Comparison of ENCODE assay signal across 20 cellular contexts in the genomic region with DNA sequence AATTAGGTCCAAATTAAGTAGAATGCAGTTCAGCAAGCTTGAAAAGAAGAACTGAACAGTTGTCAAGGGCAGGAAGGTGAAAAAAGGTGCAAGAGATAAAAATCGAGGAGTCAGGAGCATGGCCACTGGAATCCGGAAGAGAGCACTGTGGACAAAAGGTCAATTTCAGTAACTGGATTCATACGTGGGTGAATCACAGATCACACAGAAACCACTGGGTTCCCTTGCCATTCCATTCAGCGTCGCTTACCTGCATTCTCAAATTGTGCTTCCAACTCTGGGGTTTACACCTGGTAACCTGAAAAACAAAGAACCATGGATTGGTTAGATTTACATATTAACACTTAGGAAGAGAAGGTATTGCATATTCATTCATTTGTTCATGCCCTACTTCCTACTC. TPM values are rescaled to one million over a fixed set of nuclear protein-coding genes. Genes with fewer than 3 reads are reported as not detected.
DNase-seq lines count a peak whose midpoint lies in the region; ATAC-seq and TF ChIP-seq lines count a peak whose summit lies in the region.
"Had no signal": no experiment of that assay in that cellular context is flagged by ENCODE, and none has a peak within 500 bp of the region (broad histone marks: within the 10 kb centered on the region; RNA-seq: fewer than 3 reads in every experiment).

No MANE protein-coding gene starts in this region.

- BruUV-seq in PC-3 (replicated peaks; lab: Mats Ljungman, UMichigan), result no TSS peak

- H4K20me1 ChIP-seq in PC-3 (ENCODE audit: low read length), result no peaks in the 10 kb centered on the region
- H4K20me1 ChIP-seq: BLaER1 had no signal

- H3K4me1 Mint-ChIP-seq in WTC11, result peaks cover 22% of the 10 kb centered on the region
- H3K4me1 Mint-ChIP-seq: CD14-positive monocyte; CD4-positive, alpha-beta memory T cell; CD4-positive, CD25-positive, alpha-beta regulatory T cell; CD8-positive, alpha-beta memory T cell had no signal

- POLR2A ChIA-PET in PC-3 (lab: Charles Lee; ENCODE audit: unreplicated experiment) (no interaction called here), WTC11 (lab: Charles Lee) (interaction anchor here (0.6 kb wide), 1 partner anchor 21 kb away, joined by 5 read pairs; no protein-coding TSS in a partner anchor)

- TF ChIP-seq CTCF in PC-3 (conservative IDR thresholded peaks at IDR 0.05; ENCODE audit: low read depth, low read length) (no peak), WTC11 (IDR thresholded peaks at IDR 0.05) (no peak), parathyroid adenoma (IDR thresholded peaks at IDR 0.05) (no peak)

- H3K9ac ChIP-seq in PC-3 (ENCODE audit: low read length), result no peak overlapping the region
- H3K9ac ChIP-seq in parathyroid adenoma, result no peak overlapping the region
- H3K9ac ChIP-seq: BLaER1 had no signal

- H3K36me3 ChIP-seq in PC-3 (ENCODE audit: low read depth, low read length) (no peaks in the 10 kb centered on the region), parathyroid adenoma (ENCODE audit: control insufficient read depth, insufficient read depth, low read length) (no peaks in the 10 kb centered on the region)
- H3K36me3 ChIP-seq: BE2C, BLaER1 had no signal

- H3K27me3 Mint-ChIP-seq in WTC11 (ENCODE audit: low read depth), result peaks cover 97% of the 10 kb centered on the region

- no peaks in the 10 kb centered on the region for H3K36me3 Mint-ChIP-seq in WTC11
- H3K36me3 Mint-ChIP-seq: CD14-positive monocyte; CD4-positive, alpha-beta memory T cell; CD4-positive, CD25-positive, alpha-beta regulatory T cell; CD8-positive, alpha-beta memory T cell had no signal

- no peaks in the 10 kb centered on the region for H3K9me2 ChIP-seq in PC-3 (replicated peaks; ENCODE audit: low read length)

- H3F3A ChIP-seq in PC-3 (ENCODE audit: low read length, unreplicated experiment), result no peaks in the 10 kb centered on the region

- H3K4me1 ChIP-seq in PC-3 (ENCODE audit: insufficient read depth, low read length), result peaks cover 19% of the 10 kb centered on the region
- H3K4me1 ChIP-seq in parathyroid adenoma, result no peaks in the 10 kb centered on the region
- H3K4me1 ChIP-seq: BE2C, Caco-2 had no signal

- intact Hi-C loops in PC-3 (cut with micrococcal nuclease), result no loop called here
- intact Hi-C loops in Right ventricle myocardium inferior (cut with DNase I), result no loop called here

- H3K27ac ChIP-seq in PC-3 (ENCODE audit: low read length), result no peak overlapping the region
- no peak overlapping the region for H3K27ac ChIP-seq in parathyroid adenoma
- H3K27ac ChIP-seq: BLaER1 had no signal

- H3K79me2 ChIP-seq in PC-3 (ENCODE audit: low read length) (no peaks in the 10 kb centered on the region), parathyroid adenoma (no peaks in the 10 kb centered on the region)

- H3K9me3 ChIP-seq in PC-3 (ENCODE audit: low read length) (no peaks in the 10 kb centered on the region), parathyroid adenoma (ENCODE audit: control insufficient read depth, low read length) (peaks cover 4% of the 10 kb centered on the region)
- H3K9me3 ChIP-seq: BE2C, BLaER1, Caco-2 had no signal

- no peak overlapping the region for H3K4me2 ChIP-seq in PC-3 (ENCODE audit: low read length)
- H3K4me2 ChIP-seq in parathyroid adenoma (ENCODE audit: low read length), result peak overlapping the region; percentile 37
- H3K4me2 ChIP-seq: BLaER1 had no signal

- no peak for ATAC-seq in PC-3
- ATAC-seq in WTC11, result peak; percentile 52
- ATAC-seq in HG02763 (IDR thresholded peaks at IDR 0.05; ENCODE audit: unreplicated experiment), result no peak
- no peak for ATAC-seq in Right ventricle myocardium inferior

- no peak overlapping the region for H3K4me3 Mint-ChIP-seq in WTC11
- H3K4me3 Mint-ChIP-seq: CD14-positive monocyte; CD4-positive, alpha-beta memory T cell; CD4-positive, CD25-positive, alpha-beta regulatory T cell; CD8-positive, alpha-beta memory T cell had no signal

- H3K9me3 Mint-ChIP-seq in WTC11, result no peaks in the 10 kb centered on the region
- H3K9me3 Mint-ChIP-seq: CD4-positive, alpha-beta memory T cell; CD8-positive, alpha-beta memory T cell had no signal

- no peak overlapping the region for H2AFZ ChIP-seq in PC-3 (ENCODE audit: low read length)
- H2AFZ ChIP-seq in parathyroid adenoma, result no peak overlapping the region

- DNase-seq in PC-3, result peak; percentile 48
- DNase-seq in WTC11 (ENCODE audit: low spot score), result no peak
- DNase-seq in COR-L47 (lab: John Stamatoyannopoulos, UW), result no peak
- DNase-seq in GOT3 (lab: John Stamatoyannopoulos, UW), result no peak
- DNase-seq in Right ventricle myocardium inferior (ENCODE audit: missing footprints), result no peak
- DNase-seq: 8988T; ACHN; BE2C; C1 segment of cervical spinal cord; Caco-2; Calu3; CD4-positive, alpha-beta memory T cell; CD4-positive, CD25-positive, alpha-beta regulatory T cell; CD8-positive, alpha-beta memory T cell; DMS79 treated with DMSO at 0.1 percent for 48 hours; GF-D8 had no signal

- no peak overlapping the region for H3K4me3 ChIP-seq in PC-3 (ENCODE audit: low read length)
- no peak overlapping the region for H3K4me3 ChIP-seq in parathyroid adenoma (ENCODE audit: low read depth, low read length)
- H3K4me3 ChIP-seq: BLaER1 had no signal

- CTCF ChIA-PET in PC-3 (lab: Charles Lee), result no interaction called here
- CTCF ChIA-PET in WTC11 (lab: Charles Lee), result no interaction called here

- H3K27me3 ChIP-seq in PC-3 (ENCODE audit: low read length) (no peaks in the 10 kb centered on the region), parathyroid adenoma (ENCODE audit: control insufficient read depth, insufficient read depth, low read length) (no peaks in the 10 kb centered on the region)
- H3K27me3 ChIP-seq: BE2C, BLaER1 had no signal

- no peak overlapping the region for H3K27ac Mint-ChIP-seq in WTC11
- H3K27ac Mint-ChIP-seq: CD14-positive monocyte; CD4-positive, alpha-beta memory T cell; CD4-positive, CD25-positive, alpha-beta regulatory T cell; CD8-positive, alpha-beta memory T cell had no signal

TF ChIP-seq in WTC11, 78 proteins besides CTCF, POLR2A, EP300 and RAD21 (continues in another document):
- no peak for TF ChIP-seq STAT6 (CRISPR knock-in tag; conservative IDR thresholded peaks at IDR 0.05; ENCODE audit: low read depth)
- TF ChIP-seq CREM (CRISPR knock-in tag; IDR thresholded peaks at IDR 0.05), result no peak
- TF ChIP-seq, protein P1, sequence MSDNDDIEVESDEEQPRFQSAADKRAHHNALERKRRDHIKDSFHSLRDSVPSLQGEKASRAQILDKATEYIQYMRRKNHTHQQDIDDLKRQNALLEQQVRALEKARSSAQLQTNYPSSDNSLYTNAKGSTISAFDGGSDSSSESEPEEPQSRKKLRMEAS (CRISPR knock-in tag; IDR thresholded peaks at IDR 0.05), result no peak
- TF ChIP-seq TEAD1 (CRISPR knock-in tag; IDR thresholded peaks at IDR 0.05), result no peak
- TF ChIP-seq, protein P2, sequence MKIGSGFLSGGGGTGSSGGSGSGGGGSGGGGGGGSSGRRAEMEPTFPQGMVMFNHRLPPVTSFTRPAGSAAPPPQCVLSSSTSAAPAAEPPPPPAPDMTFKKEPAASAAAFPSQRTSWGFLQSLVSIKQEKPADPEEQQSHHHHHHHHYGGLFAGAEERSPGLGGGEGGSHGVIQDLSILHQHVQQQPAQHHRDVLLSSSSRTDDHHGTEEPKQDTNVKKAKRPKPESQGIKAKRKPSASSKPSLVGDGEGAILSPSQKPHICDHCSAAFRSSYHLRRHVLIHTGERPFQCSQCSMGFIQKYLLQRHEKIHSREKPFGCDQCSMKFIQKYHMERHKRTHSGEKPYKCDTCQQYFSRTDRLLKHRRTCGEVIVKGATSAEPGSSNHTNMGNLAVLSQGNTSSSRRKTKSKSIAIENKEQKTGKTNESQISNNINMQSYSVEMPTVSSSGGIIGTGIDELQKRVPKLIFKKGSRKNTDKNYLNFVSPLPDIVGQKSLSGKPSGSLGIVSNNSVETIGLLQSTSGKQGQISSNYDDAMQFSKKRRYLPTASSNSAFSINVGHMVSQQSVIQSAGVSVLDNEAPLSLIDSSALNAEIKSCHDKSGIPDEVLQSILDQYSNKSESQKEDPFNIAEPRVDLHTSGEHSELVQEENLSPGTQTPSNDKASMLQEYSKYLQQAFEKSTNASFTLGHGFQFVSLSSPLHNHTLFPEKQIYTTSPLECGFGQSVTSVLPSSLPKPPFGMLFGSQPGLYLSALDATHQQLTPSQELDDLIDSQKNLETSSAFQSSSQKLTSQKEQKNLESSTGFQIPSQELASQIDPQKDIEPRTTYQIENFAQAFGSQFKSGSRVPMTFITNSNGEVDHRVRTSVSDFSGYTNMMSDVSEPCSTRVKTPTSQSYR (CRISPR knock-in tag; IDR thresholded peaks at IDR 0.05), result no peak
- no peak for TF ChIP-seq PRRX2 (CRISPR knock-in tag; IDR thresholded peaks at IDR 0.05)
- no peak for TF ChIP-seq NR1H2 (CRISPR knock-in tag; IDR thresholded peaks at IDR 0.05)
- no peak for TF ChIP-seq ATF3 (CRISPR knock-in tag; conservative IDR thresholded peaks at IDR 0.05)

RNA-seq across cellular contexts. Expression of gene LMAN1, which starts 21.6 kb away (rescaled TPM):
- total RNA-seq in PC-3 (2014; rRNA removed) (109 and 126 TPM in 2 replicates), WTC11 (2021) (77.3 to 84.0 TPM (median 78.7 TPM) in 3 replicates), Right ventricle myocardium inferior (50.6 TPM)
